2 cellular contexts compared by ENCODE assay signal in genomic region chr2:108315408-108316193, GRCh38.
A peak's percentile ranks its signal among the peaks of the same experiment; 100 is the strongest.
TF ChIP-seq lines count a peak whose summit lies in the region.

No MANE protein-coding gene starts in this region.

TF ChIP-seq in HepG2, 621 proteins besides CTCF, POLR2A, EP300 and RAD21 (continues in another document):
- TF ChIP-seq ZFY (CRISPR knock-in tag; IDR thresholded peaks at IDR 0.05), result peak; percentile 38; the same call in 1 of the 2 replicates
- TF ChIP-seq REL (CRISPR knock-in tag; conservative IDR thresholded peaks at IDR 0.05), result no peak
- TF ChIP-seq ZNF280B (CRISPR knock-in tag; IDR thresholded peaks at IDR 0.05; ENCODE audit: borderline replicate concordance), result no peak
- TF ChIP-seq JDP2 (CRISPR knock-in tag; IDR thresholded peaks at IDR 0.05; ENCODE audit: borderline replicate concordance), result no peak
- no peak for TF ChIP-seq HDAC1 (CRISPR knock-in tag; IDR thresholded peaks at IDR 0.05)
- TF ChIP-seq SALL1 (CRISPR knock-in tag; IDR thresholded peaks at IDR 0.05), result peak; percentile 29; the same call in 1 of the 2 replicates
- TF ChIP-seq SOX13 (IDR thresholded peaks at IDR 0.05), result no peak
- TF ChIP-seq SOX13 (CRISPR knock-in tag; conservative IDR thresholded peaks at IDR 0.05 in 1 of 2, IDR thresholded peaks at IDR 0.05 in 1 of 2), result peak in 1 of 2 experiments; percentile 55; a peak in 2 of 4 replicates
- TF ChIP-seq ZNF552 (CRISPR knock-in tag; IDR thresholded peaks at IDR 0.05; ENCODE audit: borderline replicate concordance), result no peak
- no peak for TF ChIP-seq ZUFSP (CRISPR knock-in tag; IDR thresholded peaks at IDR 0.05; ENCODE audit: borderline replicate concordance)
- TF ChIP-seq CC2D1A (CRISPR knock-in tag; IDR thresholded peaks at IDR 0.05), result 0 out of 2 replicates have a peak, but pooled peaks have one; percentile 51
- no peak for TF ChIP-seq ELK4 (CRISPR knock-in tag; IDR thresholded peaks at IDR 0.05; ENCODE audit: borderline replicate concordance)
- TF ChIP-seq SOX5 (CRISPR knock-in tag; IDR thresholded peaks at IDR 0.05; ENCODE audit: borderline replicate concordance), result peak; percentile 52; the same call in 1 of the 2 replicates
- TF ChIP-seq MYPOP (CRISPR knock-in tag; IDR thresholded peaks at IDR 0.05), result no peak
- no peak for TF ChIP-seq MXI1 (IDR thresholded peaks at IDR 0.05; ENCODE audit: borderline replicate concordance, low read depth, low read length)
- no peak for TF ChIP-seq FOXJ3 (CRISPR knock-in tag; IDR thresholded peaks at IDR 0.05; ENCODE audit: borderline replicate concordance)
- no peak for TF ChIP-seq TBX3 (IDR thresholded peaks at IDR 0.05; ENCODE audit: borderline replicate concordance)
- no peak for TF ChIP-seq SOX6 (IDR thresholded peaks at IDR 0.05)
- TF ChIP-seq SOX6 (CRISPR knock-in tag; IDR thresholded peaks at IDR 0.05), result peak; percentile 61
- TF ChIP-seq ZNF292 (CRISPR knock-in tag; IDR thresholded peaks at IDR 0.05; ENCODE audit: borderline replicate concordance, low read depth), result 0 out of 2 replicates have a peak, but pooled peaks have one; percentile 18
- TF ChIP-seq NR1H2 (CRISPR knock-in tag; IDR thresholded peaks at IDR 0.05; ENCODE audit: borderline replicate concordance, low read depth), result no peak
- peak; percentile 42; the same call in 1 of the 2 replicates for TF ChIP-seq ZNF7 (CRISPR knock-in tag; IDR thresholded peaks at IDR 0.05)
- TF ChIP-seq MAFF (IDR thresholded peaks at IDR 0.05; ENCODE audit: low read depth, low read length), result peak; percentile 83

TF ChIP-seq in K562, 482 proteins besides CTCF, POLR2A, EP300 and RAD21:
- peak; percentile 4; the same call in 1 of the 2 replicates for TF ChIP-seq CBFA2T3 (IDR thresholded peaks at IDR 0.05)
- TF ChIP-seq ARID3A (IDR thresholded peaks at IDR 0.05; ENCODE audit: borderline replicate concordance, low read depth, low read length), result no peak
- no peak for TF ChIP-seq RBM15 (IDR thresholded peaks at IDR 0.05; ENCODE audit: insufficient read depth, low read length)
- no peak for TF ChIP-seq KLF10 (CRISPR knock-in tag; IDR thresholded peaks at IDR 0.05)
- no peak for TF ChIP-seq CREB3L1 (IDR thresholded peaks at IDR 0.05; ENCODE audit: borderline replicate concordance, low read depth)
- peak; percentile 35 for TF ChIP-seq MAFF (IDR thresholded peaks at IDR 0.05; ENCODE audit: low read length)
- peak; percentile 10; the same call in 1 of the 2 replicates for TF ChIP-seq C11orf30 (IDR thresholded peaks at IDR 0.05; ENCODE audit: low read depth)
- TF ChIP-seq MAFG (tag; conservative IDR thresholded peaks at IDR 0.05), result peak; percentile 51
- TF ChIP-seq FOXJ2 (tag; IDR thresholded peaks at IDR 0.05), result no peak
- peak; percentile 68 for TF ChIP-seq ZNF316 (IDR thresholded peaks at IDR 0.05)
